In genomic region chr9:115494958-115495690, GRCh38 we compare ENCODE assay signal across 18 cellular contexts.
DNase-seq lines count a peak whose midpoint lies in the region; ATAC-seq and TF ChIP-seq lines count a peak whose summit lies in the region.
"Had no signal": no experiment of that assay in that cellular context is flagged by ENCODE, and none has a peak within 500 bp of the region (broad histone marks: within the 10 kb centered on the region; RNA-seq: fewer than 3 reads in every experiment).

No MANE protein-coding gene starts in this region.

- TF ChIP-seq POLR2A in right lobe of liver (IDR thresholded peaks at IDR 0.05) (no peak), tibial nerve (IDR thresholded peaks at IDR 0.05) (no peak)

- DNase-seq in DMS153 (lab: John Stamatoyannopoulos, UW), result peak; percentile 70
- DNase-seq in LoVo (ENCODE audit: low spot score), result peak; percentile 30
- peak; percentile 41 for DNase-seq in SK-N-SH
- no peak for DNase-seq in right lobe of liver
- no peak for DNase-seq in lower lobe of right lung
- DNase-seq in tibial nerve (ENCODE audit: low spot score in 2 of 2), result no peak
- DNase-seq in H9, result no peak
- DNase-seq: activated CD4-positive, alpha-beta T cell treated with anti-CD3 and anti-CD28 coated beads, Interleukin-2, amount 50 U/mL, for 1 hour; activated naive CD8-positive, alpha-beta T cell treated with anti-CD3 and anti-CD28 coated beads for 36 hours; activated T-cell treated with anti-CD3 and anti-CD28 coated beads, Interleukin-2, amount 50 U/mL, for 1 hour; caudate nucleus; foreskin keratinocyte; MV-4-11; NCI-H524; stimulated activated CD4-positive, alpha-beta T cell treated with anti-CD3 and anti-CD28 coated beads, Interleukin-4, amount 100 ng/mL, for 24 hours; T-helper 9 cell had no signal

- TF ChIP-seq EP300 in SK-N-SH (IDR thresholded peaks at IDR 0.05; ENCODE audit: borderline replicate concordance in 1 of 2, low read depth in 1 of 2, low read length in 1 of 2) (peak in 1 of 2 experiments; percentile 88; a peak in 2 of 4 replicates), tibial nerve (IDR thresholded peaks at IDR 0.05) (no peak)

- no peak overlapping the region for H2BK120ac ChIP-seq in H9 (ENCODE audit: low read depth, low read length, poor library complexity, severe bottlenecking)

- H4K20me1 ChIP-seq in SK-N-SH (ENCODE audit: insufficient read depth) (no peaks in the 10 kb centered on the region), H9 (ENCODE audit: control insufficient read depth, insufficient read depth, insufficient read length) (no peaks in the 10 kb centered on the region)

- no peak; the same call in 1 of the 2 replicates for TF ChIP-seq RAD21 in SK-N-SH (IDR thresholded peaks at IDR 0.05; ENCODE audit: low read length)

- H3K23me2 ChIP-seq in H9 (ENCODE audit: insufficient read length, low read depth, low read length, poor library complexity, severe bottlenecking), result no peaks in the 10 kb centered on the region

- H3K9me3 Mint-ChIP-seq in H9, result no peaks in the 10 kb centered on the region
- H3K9me3 Mint-ChIP-seq: activated naive CD8-positive, alpha-beta T cell treated with anti-CD3 and anti-CD28 coated beads for 36 hours; memory B cell had no signal

- H4K91ac ChIP-seq in H9 (ENCODE audit: insufficient read length, low read depth, low read length), result no peak overlapping the region

- H3K9me3 ChIP-seq in SK-N-SH, result no peaks in the 10 kb centered on the region
- no peaks in the 10 kb centered on the region for H3K9me3 ChIP-seq in right lobe of liver
- H3K9me3 ChIP-seq in lower lobe of right lung, result no peaks in the 10 kb centered on the region
- H3K9me3 ChIP-seq in tibial nerve, result no peaks in the 10 kb centered on the region
- H3K9me3 ChIP-seq in H9 (ENCODE audit: control insufficient read depth, low read depth, low read length), result no peaks in the 10 kb centered on the region

- H4K8ac ChIP-seq in H9 (replicated peaks; ENCODE audit: insufficient read length, low read depth, low read length), result no peak overlapping the region

- no peaks in the 10 kb centered on the region for H3F3A ChIP-seq in SK-N-SH (replicated peaks; ENCODE audit: insufficient read depth)

- H3K36me3 Mint-ChIP-seq in H9 (ENCODE audit: insufficient read depth in 1 of 3, low read depth in 3 of 3), result peaks cover 0 to 11% (median 0%) of the 10 kb centered on the region in 3 experiments; a peak in 3 of 7 replicates
- H3K36me3 Mint-ChIP-seq: activated naive CD8-positive, alpha-beta T cell treated with anti-CD3 and anti-CD28 coated beads for 36 hours; memory B cell had no signal

- H3K56ac ChIP-seq in H9 (ENCODE audit: insufficient read length, low read depth, low read length), result no peak overlapping the region

- H3K9ac ChIP-seq in SK-N-SH (no peak overlapping the region), H9 (ENCODE audit: extremely low read depth, insufficient read length, low read length) (no peak overlapping the region)

- H2AFZ ChIP-seq in SK-N-SH (ENCODE audit: low read depth) (no peak overlapping the region), H9 (ENCODE audit: low read length) (no peak overlapping the region)

- H3K79me1 ChIP-seq in H9 (ENCODE audit: insufficient read depth, low read depth, low read length, poor library complexity, severe bottlenecking), result no peaks in the 10 kb centered on the region

- H3K4me1 ChIP-seq in SK-N-SH (ENCODE audit: control insufficient read depth in 1 of 2, insufficient read depth in 2 of 2, low read depth in 1 of 2, low read length in 1 of 2), result peaks cover 8 to 11% of the 10 kb centered on the region in 2 experiments; a peak in 2 of 4 replicates
- peaks cover 0 to 11% (median 4%) of the 10 kb centered on the region in 4 donors for H3K4me1 ChIP-seq in right lobe of liver
- no peaks in the 10 kb centered on the region for H3K4me1 ChIP-seq in lower lobe of right lung
- H3K4me1 ChIP-seq in tibial nerve, result peaks cover 0 to 10% (median 0%) of the 10 kb centered on the region in 4 donors
- H3K4me1 ChIP-seq in H9 (ENCODE audit: insufficient read depth, low read length), result no peaks in the 10 kb centered on the region
- H3K4me1 ChIP-seq: foreskin keratinocyte had no signal

- no peaks in the 10 kb centered on the region for H3K27me3 Mint-ChIP-seq in H9 (ENCODE audit: low read depth)

- H3K79me2 ChIP-seq in SK-N-SH (ENCODE audit: insufficient read depth) (no peaks in the 10 kb centered on the region), H9 (ENCODE audit: insufficient read depth, low read length) (no peaks in the 10 kb centered on the region)

- H3K4me3 Mint-ChIP-seq in H9, result no peak overlapping the region
- H3K4me3 Mint-ChIP-seq: activated naive CD8-positive, alpha-beta T cell treated with anti-CD3 and anti-CD28 coated beads for 36 hours; memory B cell had no signal

- H3K36me3 ChIP-seq in SK-N-SH (replicated peaks in 1 of 2; ENCODE audit: control insufficient read depth in 1 of 2, insufficient read depth in 2 of 2, low read length in 1 of 2) (no peaks in the 10 kb centered on the region), right lobe of liver (no peaks in the 10 kb centered on the region), lower lobe of right lung (no peaks in the 10 kb centered on the region), tibial nerve (no peaks in the 10 kb centered on the region)

- H3K4me2 ChIP-seq in SK-N-SH (no peak overlapping the region), H9 (ENCODE audit: insufficient read depth, insufficient read length, low read length) (no peak overlapping the region)

- H3T11ph ChIP-seq in H9 (ENCODE audit: low read length), result no peak overlapping the region

- no peak overlapping the region for H3K18ac ChIP-seq in H9 (ENCODE audit: insufficient read length, low read depth, low read length)

- H3K27me3 ChIP-seq in SK-N-SH (ENCODE audit: insufficient read depth) (no peaks in the 10 kb centered on the region), right lobe of liver (peaks cover 0 to 6% of the 10 kb centered on the region in 2 donors), lower lobe of right lung (ENCODE audit: low read depth) (no peaks in the 10 kb centered on the region), tibial nerve (no peaks in the 10 kb centered on the region), H9 (ENCODE audit: insufficient read depth, low read length) (no peaks in the 10 kb centered on the region)
- H3K27me3 ChIP-seq: foreskin keratinocyte had no signal

- no peak overlapping the region for H3K4me3 ChIP-seq in SK-N-SH (ENCODE audit: low read depth in 2 of 2, low read length in 1 of 2)
- H3K4me3 ChIP-seq in right lobe of liver, result no peak overlapping the region
- H3K4me3 ChIP-seq in lower lobe of right lung, result no peak overlapping the region
- no peak overlapping the region for H3K4me3 ChIP-seq in tibial nerve

- TF ChIP-seq CTCF in SK-N-SH (IDR thresholded peaks at IDR 0.05) (no peak), right lobe of liver (IDR thresholded peaks at IDR 0.05) (no peak), lower lobe of right lung (IDR thresholded peaks at IDR 0.05) (no peak), tibial nerve (IDR thresholded peaks at IDR 0.05) (no peak), H9 (conservative IDR thresholded peaks at IDR 0.05) (no peak)

- H3K27ac Mint-ChIP-seq in H9, result peak overlapping the region in 1 of 3 experiments; percentile 1; a peak in 2 of 7 replicates
- H3K27ac Mint-ChIP-seq: activated naive CD8-positive, alpha-beta T cell treated with anti-CD3 and anti-CD28 coated beads for 36 hours; memory B cell had no signal

- no peak overlapping the region for H2BK5ac ChIP-seq in H9 (ENCODE audit: insufficient read length, low read length)

- no peaks in the 10 kb centered on the region for H3K9me2 ChIP-seq in SK-N-SH

- H2BK12ac ChIP-seq in H9 (ENCODE audit: insufficient read length, low read depth, low read length), result no peak overlapping the region

- no peak overlapping the region for H3K4ac ChIP-seq in H9 (ENCODE audit: low read depth, low read length)

- no peak overlapping the region for H2AK5ac ChIP-seq in H9 (ENCODE audit: insufficient read length, low read length)

- 37% methylated on average over 7 of the region's 7 CpGs for WGBS in SK-N-SH (ENCODE audit: low lambda C conversion rate)
- 6% methylated on average over 6 of the region's 7 CpGs for WGBS in right lobe of liver (ENCODE audit: insufficient coverage, low coverage, low lambda C conversion rate, missing lambda C conversion rate)
- whole genome bisulfite sequencing in tibial nerve, 2 donors, result 48 to 54% methylated on average over 7 of the region's 7 CpGs
- no CpG with 5 or more reads among the region's 7 CpGs for WGBS in H9 (ENCODE audit: extremely low coverage, insufficient read length, low lambda C conversion rate)

- ATAC-seq in right lobe of liver, result peak; percentile 93 to 99 (median 96)
- no peak for ATAC-seq in lower lobe of right lung
- no peak for ATAC-seq in HG02610 (IDR thresholded peaks at IDR 0.05; ENCODE audit: unreplicated experiment)
- ATAC-seq: foreskin keratinocyte had no signal

- H3K14ac ChIP-seq in H9 (ENCODE audit: insufficient read depth, low read length), result no peak overlapping the region

- no peak overlapping the region for H4K5ac ChIP-seq in H9 (ENCODE audit: insufficient read length, low read depth, low read length)

- POLR2A ChIA-PET in SK-N-SH (lab: Yijun Ruan, JAX), result no interaction called here

- intact Hi-C loops in right lobe of liver (cut with DNase I), result no loop called here
- intact Hi-C loops in lower lobe of right lung (cut with DNase I), result no loop called here

- H3K4me1 Mint-ChIP-seq in H9, result peaks cover 6 to 31% of the 10 kb centered on the region in 2 experiments
- H3K4me1 Mint-ChIP-seq: activated naive CD8-positive, alpha-beta T cell treated with anti-CD3 and anti-CD28 coated beads for 36 hours had no signal

- H2BK15ac ChIP-seq in H9 (ENCODE audit: low read depth, low read length), result no peak overlapping the region

- H2BK20ac ChIP-seq in H9 (ENCODE audit: low read depth, low read length, poor library complexity, severe bottlenecking), result no peak overlapping the region

- CTCF ChIA-PET in SK-N-SH (lab: Yijun Ruan, JAX), result no interaction called here

- no peak overlapping the region for H3K23ac ChIP-seq in H9 (ENCODE audit: insufficient read length, low read depth, low read length)

- peak overlapping the region in 1 of 2 experiments; percentile 43; a peak in 1 of 4 replicates for H3K27ac ChIP-seq in SK-N-SH (ENCODE audit: low read depth in 2 of 2, low read length in 1 of 2)
- H3K27ac ChIP-seq in right lobe of liver, result no peak overlapping the region
- no peak overlapping the region for H3K27ac ChIP-seq in lower lobe of right lung
- H3K27ac ChIP-seq in tibial nerve, result no peak overlapping the region
- no peak overlapping the region for H3K27ac ChIP-seq in H9 (ENCODE audit: insufficient read length, low read depth, low read length)
- H3K27ac ChIP-seq: foreskin keratinocyte had no signal

TF ChIP-seq in SK-N-SH, 30 proteins besides CTCF, POLR2A, EP300 and RAD21 (continues in another document):
- TF ChIP-seq RXRA (IDR thresholded peaks at IDR 0.05; ENCODE audit: borderline replicate concordance, low read depth), result no peak
- TF ChIP-seq USF1 (IDR thresholded peaks at IDR 0.05; ENCODE audit: borderline replicate concordance, low read depth), result no peak
- TF ChIP-seq MXI1 (IDR thresholded peaks at IDR 0.05; ENCODE audit: low read depth, low read length), result no peak; the same call in 1 of the 2 replicates

Comparison
In these comparisons a context has a peak if more than half of its experiments do, and no peak if none do; other contexts are left out.
1. DNase-seq: peak in DMS153 (single experiment), LoVo (single experiment) and SK-N-SH (single experiment); none in right lobe of liver (0 of 3), lower lobe of right lung (single experiment), tibial nerve (0 of 2) and H9 (single experiment).
2. ATAC-seq: peak in right lobe of liver (4 of 4); none in lower lobe of right lung (0 of 2) and HG02610 (single experiment).